9 cellular contexts compared by ENCODE assay signal in the genomic region with DNA sequence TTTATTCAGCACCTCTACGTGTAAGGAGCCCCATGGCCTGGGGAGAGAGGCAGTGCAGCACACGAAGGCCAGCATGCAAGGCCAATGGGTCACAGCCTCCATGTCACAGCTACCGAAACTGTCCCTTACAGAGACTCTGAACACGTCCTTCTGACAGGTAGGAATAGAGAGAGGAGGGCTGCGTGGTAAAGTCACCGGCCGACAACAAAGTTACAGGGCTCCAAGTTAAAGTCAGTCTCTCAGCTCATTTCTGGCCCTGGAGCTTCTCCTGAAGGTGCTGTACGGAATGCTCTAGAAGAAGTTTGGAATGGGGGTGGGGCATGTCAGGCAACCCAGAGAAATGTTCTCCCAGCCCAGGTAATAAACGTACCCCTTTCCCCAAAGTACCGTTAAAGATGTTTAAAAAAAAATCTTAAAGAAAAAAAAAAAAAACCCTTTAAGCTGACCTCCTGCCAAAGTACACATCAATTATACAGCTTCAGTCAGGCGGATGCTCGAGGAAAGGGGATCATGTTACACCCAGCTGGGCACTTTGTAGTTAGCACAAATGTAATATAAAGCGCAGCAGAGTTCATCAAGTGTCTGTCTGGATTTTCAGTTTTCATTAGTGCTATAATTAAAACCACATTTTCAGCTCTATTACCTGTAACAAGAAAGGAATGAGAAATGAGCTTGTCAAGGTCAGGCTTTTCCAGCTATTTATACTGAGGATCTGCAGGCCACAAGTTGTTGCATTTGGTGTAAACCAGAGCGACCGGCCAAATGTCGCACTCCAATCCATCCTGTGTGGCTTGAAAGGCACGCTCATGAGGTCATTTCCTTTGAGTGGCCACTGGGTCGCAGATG. TPM values are rescaled to one million over a fixed set of nuclear protein-coding genes. Genes with fewer than 3 reads are reported as not detected.
DNase-seq lines count a peak whose midpoint lies in the region; ATAC-seq, FAIRE-seq and TF ChIP-seq lines count a peak whose summit lies in the region.
"Had no signal": no experiment of that assay in that cellular context is flagged by ENCODE, and none has a peak within 500 bp of the region (broad histone marks: within the 10 kb centered on the region; RNA-seq: fewer than 3 reads in every experiment).

No MANE protein-coding gene starts in this region.

- H3K4me3 Mint-ChIP-seq in activated T-cell treated with anti-CD3 and anti-CD28 coated beads, Interleukin-2, amount 50 U/mL, for 72 hours, result no peak overlapping the region
- H3K4me3 Mint-ChIP-seq in naive thymus-derived CD8-positive, alpha-beta T cell, result no peak overlapping the region

- H3K9me3 ChIP-seq in prostate gland, result no peaks in the 10 kb centered on the region

- POLR2A ChIA-PET in naive thymus-derived CD8-positive, alpha-beta T cell (lab: Charles Lee), result no interaction called here

- H3K36me3 ChIP-seq in prostate gland, result no peaks in the 10 kb centered on the region

- FAIRE-seq in GM12891 (lab: Jason Lieb, UNC), result no peak

- no peaks in the 10 kb centered on the region for H3K27me3 ChIP-seq in prostate gland (replicated peaks; ENCODE audit: insufficient read depth)

- intact Hi-C loops in prostate gland (cut with DNase I), result loop anchor here (10.0 kb wide), 1 partner anchor 909 kb away; no protein-coding TSS in a partner anchor

- H3K4me3 ChIP-seq in choroid plexus epithelial cell (ENCODE audit: low read depth, low read length) (no peak overlapping the region), prostate gland (no peak overlapping the region)
- H3K4me3 ChIP-seq: skin epidermis had no signal

- no peaks in the 10 kb centered on the region for H3K27me3 Mint-ChIP-seq in activated T-cell treated with anti-CD3 and anti-CD28 coated beads, Interleukin-2, amount 50 U/mL, for 72 hours (ENCODE audit: low read depth)
- peaks cover under 1 to 7% (median 4%) of the 10 kb centered on the region in 5 donors for H3K27me3 Mint-ChIP-seq in naive thymus-derived CD8-positive, alpha-beta T cell

- 27% methylated on average over 18 of the region's 18 CpGs for WGBS in prostate gland

- no peaks in the 10 kb centered on the region for H3K36me3 Mint-ChIP-seq in activated T-cell treated with anti-CD3 and anti-CD28 coated beads, Interleukin-2, amount 50 U/mL, for 72 hours (ENCODE audit: insufficient read depth in 2 of 2)
- H3K36me3 Mint-ChIP-seq in naive thymus-derived CD8-positive, alpha-beta T cell, result no peaks in the 10 kb centered on the region

- no peak for TF ChIP-seq CTCF in choroid plexus epithelial cell (conservative IDR thresholded peaks at IDR 0.05; ENCODE audit: low read depth, low read length)
- TF ChIP-seq CTCF in prostate gland (IDR thresholded peaks at IDR 0.05), result no peak

- peaks cover 4% of the 10 kb centered on the region for H3K4me1 ChIP-seq in prostate gland (replicated peaks)

- peak overlapping the region; percentile 44 to 47 for H3K27ac ChIP-seq in prostate gland
- H3K27ac ChIP-seq: skin epidermis had no signal

- H3K4me1 Mint-ChIP-seq in activated T-cell treated with anti-CD3 and anti-CD28 coated beads, Interleukin-2, amount 50 U/mL, for 72 hours (ENCODE audit: low read depth), result no peaks in the 10 kb centered on the region
- H3K4me1 Mint-ChIP-seq in naive thymus-derived CD8-positive, alpha-beta T cell, result no peaks in the 10 kb centered on the region

- H3K27ac Mint-ChIP-seq in activated T-cell treated with anti-CD3 and anti-CD28 coated beads, Interleukin-2, amount 50 U/mL, for 72 hours, result no peak overlapping the region
- H3K27ac Mint-ChIP-seq in naive thymus-derived CD8-positive, alpha-beta T cell, result no peak overlapping the region

- H3K9me3 Mint-ChIP-seq in activated T-cell treated with anti-CD3 and anti-CD28 coated beads, Interleukin-2, amount 50 U/mL, for 72 hours, result no peaks in the 10 kb centered on the region
- H3K9me3 Mint-ChIP-seq in naive thymus-derived CD8-positive, alpha-beta T cell, result no peaks in the 10 kb centered on the region

- ATAC-seq in activated T-cell treated with anti-CD3 and anti-CD28 coated beads, Interleukin-2, amount 50 U/mL, for 72 hours (replicated peaks in 1 of 2), result no peak
- ATAC-seq in naive thymus-derived CD8-positive, alpha-beta T cell, result no peak

- TF ChIP-seq POLR2A in prostate gland (IDR thresholded peaks at IDR 0.05) (no peak), GM12891 (IDR thresholded peaks at IDR 0.05; ENCODE audit: low read depth, low read length) (no peak)

- peak; percentile 20 for DNase-seq in HT-29 (ENCODE audit: low spot score)
- peak; percentile 83 for DNase-seq in NCI-H2196 (lab: John Stamatoyannopoulos, UW; ENCODE audit: unreplicated experiment)
- DNase-seq in choroid plexus epithelial cell (ENCODE audit: low read depth), result peak; percentile 84
- peak; percentile 58 for DNase-seq in prostate gland (ENCODE audit: low spot score)
- DNase-seq in GM12891 (ENCODE audit: insufficient read length, low spot score), result no peak
- DNase-seq in activated T-cell treated with anti-CD3 and anti-CD28 coated beads, Interleukin-2, amount 50 U/mL, for 72 hours, result no peak
- no peak for DNase-seq in pons (ENCODE audit: low spot score)
- no peak for DNase-seq in naive thymus-derived CD8-positive, alpha-beta T cell

TF ChIP-seq in GM12891, 5 proteins besides CTCF, POLR2A, EP300 and RAD21:
- TF ChIP-seq PAX5 (IDR thresholded peaks at IDR 0.05; ENCODE audit: insufficient read depth, low read length, severe bottlenecking), result no peak
- no peak for TF ChIP-seq POU2F2 (IDR thresholded peaks at IDR 0.05; ENCODE audit: low read depth, low read length)
- TF ChIP-seq TAF1 (IDR thresholded peaks at IDR 0.05; ENCODE audit: low read depth, low read length), result no peak
- TF ChIP-seq SPI1 (IDR thresholded peaks at IDR 0.05; ENCODE audit: low read depth, low read length), result no peak
- TF ChIP-seq POLR2AphosphoS5 (IDR thresholded peaks at IDR 0.05; ENCODE audit: low read depth, low read length), result no peak
TF ChIP-seq in GM12891: peak in this region for 0.

RNA-seq across cellular contexts. Expression of a gene that starts 53.3 kb away (rescaled TPM):
- 28.7 and 31.5 TPM in 2 replicates for total RNA-seq in HT-29 (2014; rRNA removed; shearing (Covaris generic))
- 10 to 100 TPM in 1 of 2 donors, 1 to 10 TPM in 1; 2.6 to 20.6 TPM for total RNA-seq in prostate gland
- 60.9 TPM for polyA plus RNA-seq in GM12891 (2012; ENCODE audit: low read depth, missing spikeins)
- 100 to 1,000 TPM in 1 of 2 donors, 10 to 100 TPM in 1; 92.0 to 121 TPM for total RNA-seq in activated T-cell treated with anti-CD3 and anti-CD28 coated beads, Interleukin-2, amount 50 U/mL, for 72 hours
- total RNA-seq in naive thymus-derived CD8-positive, alpha-beta T cell, result 1 to 10 TPM; 1.1 to 3.2 TPM
- 1 to 10 TPM; 1.9 to 2.7 (median 2.2) TPM for polyA plus RNA-seq in naive thymus-derived CD8-positive, alpha-beta T cell

Comparison
In these comparisons a context has a peak if more than half of its experiments do, and no peak if none do; other contexts are left out.
1. DNase-seq: peak in HT-29 (single experiment), NCI-H2196 (single experiment), choroid plexus epithelial cell (single experiment) and prostate gland (single experiment); none in GM12891 (single experiment), activated T-cell treated with anti-CD3 and anti-CD28 coated beads, Interleukin-2, amount 50 U/mL, for 72 hours (0 of 2), pons (single experiment) and naive thymus-derived CD8-positive, alpha-beta T cell (0 of 10).